In genomic region chr5:177987326-177987725, GRCh38 we compare ENCODE assay signal across 12 cellular contexts. TPM values are rescaled to one million over a fixed set of nuclear protein-coding genes. Genes with fewer than 3 reads are reported as not detected.
"Had no signal": no experiment of that assay in that cellular context is flagged by ENCODE, and none has a peak within 500 bp of the region (broad histone marks: within the 10 kb centered on the region; RNA-seq: fewer than 3 reads in every experiment).

No MANE protein-coding gene starts in this region.

- H3K36me3 ChIP-seq: HAP-1 had no signal

- H3K4me3 ChIP-seq: GM23248, HAP-1 had no signal

- H3K27ac Mint-ChIP-seq: HFFc6, IgD-negative memory B cell had no signal

- H3K9me3 ChIP-seq: HAP-1 had no signal

- ATAC-seq: HCT116, HepG2 had no signal

- H3K4me3 Mint-ChIP-seq: HFFc6, IgD-negative memory B cell had no signal

- H3K36me3 Mint-ChIP-seq: IgD-negative memory B cell had no signal

- H3K4me1 ChIP-seq: HAP-1 had no signal

- DNase-seq: GM23248, GOT3, H7, HFFc6, KBM-7 had no signal

- H3K9me3 Mint-ChIP-seq: HFFc6 had no signal

- H2AFZ ChIP-seq: GM23248 had no signal

- H3K27ac ChIP-seq: GM23248, HL-60 had no signal

RNA-seq across cellular contexts. Expression of gene PROP1, which starts 8.7 kb away (rescaled TPM):
- total RNA-seq: GM23248, H4, H7, HepG2, HFFc6, HT1080 had no signal
